ENCODE assay signal across 1 cellular context in the genomic region with DNA sequence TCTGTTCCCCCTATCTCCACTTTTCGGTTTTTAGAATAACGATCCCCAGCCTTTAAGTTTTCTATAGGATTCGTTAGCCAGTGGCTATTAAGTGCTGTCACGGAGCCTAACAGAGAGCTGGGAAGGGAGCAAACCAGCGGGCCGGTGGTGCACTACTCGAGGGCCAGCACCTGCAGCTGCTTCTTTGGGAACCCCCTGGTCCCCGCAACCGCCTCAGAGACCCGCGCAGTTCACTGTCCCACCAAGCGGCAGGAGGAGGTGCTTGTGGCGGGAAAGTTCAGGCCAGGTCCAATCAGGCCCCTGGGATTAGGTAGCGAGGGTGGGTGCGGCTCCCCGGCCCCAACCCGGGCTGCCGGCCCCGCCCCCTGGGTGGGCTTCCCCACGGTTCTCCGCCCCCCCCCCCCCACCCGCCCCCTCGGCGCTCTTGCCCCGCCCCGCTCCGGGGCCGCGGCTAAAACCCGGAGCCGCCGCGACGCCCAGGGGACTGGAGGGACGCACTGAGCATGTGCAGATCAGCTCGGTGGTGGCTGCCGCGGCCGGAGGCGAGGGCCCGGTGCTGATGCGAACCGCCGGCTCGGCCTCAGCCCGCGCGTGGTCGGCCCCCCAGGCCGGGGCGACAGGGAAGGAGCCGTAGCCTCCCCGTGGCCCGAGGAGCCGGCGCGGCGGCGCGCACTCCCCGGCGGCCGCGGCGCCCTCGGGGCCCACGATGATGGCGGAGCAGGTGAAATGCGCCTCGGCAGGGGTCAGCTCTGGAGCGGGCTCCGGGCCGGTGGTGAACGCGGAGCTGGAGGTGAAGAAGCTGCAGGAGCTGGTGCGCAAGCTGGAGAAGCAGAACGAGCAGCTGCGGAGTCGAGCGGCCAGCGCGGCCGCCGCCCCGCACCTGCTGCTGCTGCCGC.
TF ChIP-seq lines count a peak whose summit lies in the region.

A gene (plus strand): TSS at position 480 of the 896 bp plus-strand sequence. CDS start 227 bp downstream, at position 707.

TF ChIP-seq in HepG2, 621 proteins besides CTCF, POLR2A, EP300 and RAD21 (continued from another document and continues in another):
- no peak for TF ChIP-seq MIER3 (CRISPR knock-in tag; IDR thresholded peaks at IDR 0.05; ENCODE audit: borderline replicate concordance)
- TF ChIP-seq MEIS2 (CRISPR knock-in tag; IDR thresholded peaks at IDR 0.05) = no peak
- TF ChIP-seq ZNF350 (CRISPR knock-in tag; IDR thresholded peaks at IDR 0.05; ENCODE audit: borderline replicate concordance, low read depth) = no peak
- no peak for TF ChIP-seq KDM1A (CRISPR knock-in tag; IDR thresholded peaks at IDR 0.05)
- TF ChIP-seq RNF2 (conservative IDR thresholded peaks at IDR 0.05; ENCODE audit: low read depth) = peak; percentile 76
- TF ChIP-seq MAF1 (CRISPR knock-in tag; IDR thresholded peaks at IDR 0.05; ENCODE audit: borderline replicate concordance) = no peak
- no peak for TF ChIP-seq SKI (IDR thresholded peaks at IDR 0.05; ENCODE audit: partially characterized antibody)
- no peak for TF ChIP-seq SMAD1 (CRISPR knock-in tag; IDR thresholded peaks at IDR 0.05; ENCODE audit: borderline replicate concordance, low read depth)
- TF ChIP-seq MAFF (IDR thresholded peaks at IDR 0.05; ENCODE audit: low read depth, low read length) = no peak
- TF ChIP-seq, protein P1, sequence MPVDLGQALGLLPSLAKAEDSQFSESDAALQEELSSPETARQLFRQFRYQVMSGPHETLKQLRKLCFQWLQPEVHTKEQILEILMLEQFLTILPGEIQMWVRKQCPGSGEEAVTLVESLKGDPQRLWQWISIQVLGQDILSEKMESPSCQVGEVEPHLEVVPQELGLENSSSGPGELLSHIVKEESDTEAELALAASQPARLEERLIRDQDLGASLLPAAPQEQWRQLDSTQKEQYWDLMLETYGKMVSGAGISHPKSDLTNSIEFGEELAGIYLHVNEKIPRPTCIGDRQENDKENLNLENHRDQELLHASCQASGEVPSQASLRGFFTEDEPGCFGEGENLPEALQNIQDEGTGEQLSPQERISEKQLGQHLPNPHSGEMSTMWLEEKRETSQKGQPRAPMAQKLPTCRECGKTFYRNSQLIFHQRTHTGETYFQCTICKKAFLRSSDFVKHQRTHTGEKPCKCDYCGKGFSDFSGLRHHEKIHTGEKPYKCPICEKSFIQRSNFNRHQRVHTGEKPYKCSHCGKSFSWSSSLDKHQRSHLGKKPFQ (CRISPR knock-in tag; IDR thresholded peaks at IDR 0.05; ENCODE audit: insufficient replicate concordance) = no peak
- no peak for TF ChIP-seq JUND (CRISPR knock-in tag; IDR thresholded peaks at IDR 0.05)
- no peak for TF ChIP-seq ZNF841 (CRISPR knock-in tag; IDR thresholded peaks at IDR 0.05; ENCODE audit: borderline replicate concordance)
- TF ChIP-seq, protein P2, sequence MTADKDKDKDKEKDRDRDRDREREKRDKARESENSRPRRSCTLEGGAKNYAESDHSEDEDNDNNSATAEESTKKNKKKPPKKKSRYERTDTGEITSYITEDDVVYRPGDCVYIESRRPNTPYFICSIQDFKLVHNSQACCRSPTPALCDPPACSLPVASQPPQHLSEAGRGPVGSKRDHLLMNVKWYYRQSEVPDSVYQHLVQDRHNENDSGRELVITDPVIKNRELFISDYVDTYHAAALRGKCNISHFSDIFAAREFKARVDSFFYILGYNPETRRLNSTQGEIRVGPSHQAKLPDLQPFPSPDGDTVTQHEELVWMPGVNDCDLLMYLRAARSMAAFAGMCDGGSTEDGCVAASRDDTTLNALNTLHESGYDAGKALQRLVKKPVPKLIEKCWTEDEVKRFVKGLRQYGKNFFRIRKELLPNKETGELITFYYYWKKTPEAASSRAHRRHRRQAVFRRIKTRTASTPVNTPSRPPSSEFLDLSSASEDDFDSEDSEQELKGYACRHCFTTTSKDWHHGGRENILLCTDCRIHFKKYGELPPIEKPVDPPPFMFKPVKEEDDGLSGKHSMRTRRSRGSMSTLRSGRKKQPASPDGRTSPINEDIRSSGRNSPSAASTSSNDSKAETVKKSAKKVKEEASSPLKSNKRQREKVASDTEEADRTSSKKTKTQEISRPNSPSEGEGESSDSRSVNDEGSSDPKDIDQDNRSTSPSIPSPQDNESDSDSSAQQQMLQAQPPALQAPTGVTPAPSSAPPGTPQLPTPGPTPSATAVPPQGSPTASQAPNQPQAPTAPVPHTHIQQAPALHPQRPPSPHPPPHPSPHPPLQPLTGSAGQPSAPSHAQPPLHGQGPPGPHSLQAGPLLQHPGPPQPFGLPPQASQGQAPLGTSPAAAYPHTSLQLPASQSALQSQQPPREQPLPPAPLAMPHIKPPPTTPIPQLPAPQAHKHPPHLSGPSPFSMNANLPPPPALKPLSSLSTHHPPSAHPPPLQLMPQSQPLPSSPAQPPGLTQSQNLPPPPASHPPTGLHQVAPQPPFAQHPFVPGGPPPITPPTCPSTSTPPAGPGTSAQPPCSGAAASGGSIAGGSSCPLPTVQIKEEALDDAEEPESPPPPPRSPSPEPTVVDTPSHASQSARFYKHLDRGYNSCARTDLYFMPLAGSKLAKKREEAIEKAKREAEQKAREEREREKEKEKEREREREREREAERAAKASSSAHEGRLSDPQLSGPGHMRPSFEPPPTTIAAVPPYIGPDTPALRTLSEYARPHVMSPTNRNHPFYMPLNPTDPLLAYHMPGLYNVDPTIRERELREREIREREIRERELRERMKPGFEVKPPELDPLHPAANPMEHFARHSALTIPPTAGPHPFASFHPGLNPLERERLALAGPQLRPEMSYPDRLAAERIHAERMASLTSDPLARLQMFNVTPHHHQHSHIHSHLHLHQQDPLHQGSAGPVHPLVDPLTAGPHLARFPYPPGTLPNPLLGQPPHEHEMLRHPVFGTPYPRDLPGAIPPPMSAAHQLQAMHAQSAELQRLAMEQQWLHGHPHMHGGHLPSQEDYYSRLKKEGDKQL (CRISPR knock-in tag; IDR thresholded peaks at IDR 0.05; ENCODE audit: low read depth) = no peak
- no peak for TF ChIP-seq AKAP8 (CRISPR knock-in tag; IDR thresholded peaks at IDR 0.05)
- TF ChIP-seq NFYC (CRISPR knock-in tag; IDR thresholded peaks at IDR 0.05) = 0 out of 2 replicates have a peak, but pooled peaks have one; percentile 31
- TF ChIP-seq, protein P3, sequence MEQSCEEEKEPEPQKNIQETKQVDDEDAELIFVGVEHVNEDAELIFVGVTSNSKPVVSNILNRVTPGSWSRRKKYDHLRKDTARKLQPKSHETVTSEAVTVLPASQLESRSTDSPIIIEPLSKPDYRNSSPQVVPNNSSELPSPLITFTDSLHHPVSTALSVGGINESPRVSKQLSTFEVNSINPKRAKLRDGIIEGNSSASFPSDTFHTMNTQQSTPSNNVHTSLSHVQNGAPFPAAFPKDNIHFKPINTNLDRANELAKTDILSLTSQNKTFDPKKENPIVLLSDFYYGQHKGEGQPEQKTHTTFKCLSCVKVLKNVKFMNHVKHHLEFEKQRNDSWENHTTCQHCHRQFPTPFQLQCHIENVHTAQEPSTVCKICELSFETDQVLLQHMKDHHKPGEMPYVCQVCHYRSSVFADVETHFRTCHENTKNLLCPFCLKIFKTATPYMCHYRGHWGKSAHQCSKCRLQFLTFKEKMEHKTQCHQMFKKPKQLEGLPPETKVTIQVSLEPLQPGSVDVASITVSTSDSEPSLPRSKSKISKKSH (CRISPR knock-in tag; IDR thresholded peaks at IDR 0.05; ENCODE audit: borderline replicate concordance) = no peak
- 0 out of 2 replicates have a peak, but pooled peaks have one; percentile 60 for TF ChIP-seq ZNF782 (CRISPR knock-in tag; IDR thresholded peaks at IDR 0.05; ENCODE audit: borderline replicate concordance)
- TF ChIP-seq ZNF749 (CRISPR knock-in tag; IDR thresholded peaks at IDR 0.05; ENCODE audit: borderline replicate concordance) = no peak
- TF ChIP-seq DMAP1 (CRISPR knock-in tag; IDR thresholded peaks at IDR 0.05) = no peak
- TF ChIP-seq, protein P4, sequence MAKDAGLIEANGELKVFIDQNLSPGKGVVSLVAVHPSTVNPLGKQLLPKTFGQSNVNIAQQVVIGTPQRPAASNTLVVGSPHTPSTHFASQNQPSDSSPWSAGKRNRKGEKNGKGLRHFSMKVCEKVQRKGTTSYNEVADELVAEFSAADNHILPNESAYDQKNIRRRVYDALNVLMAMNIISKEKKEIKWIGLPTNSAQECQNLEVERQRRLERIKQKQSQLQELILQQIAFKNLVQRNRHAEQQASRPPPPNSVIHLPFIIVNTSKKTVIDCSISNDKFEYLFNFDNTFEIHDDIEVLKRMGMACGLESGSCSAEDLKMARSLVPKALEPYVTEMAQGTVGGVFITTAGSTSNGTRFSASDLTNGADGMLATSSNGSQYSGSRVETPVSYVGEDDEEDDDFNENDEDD (CRISPR knock-in tag; IDR thresholded peaks at IDR 0.05; ENCODE audit: borderline replicate concordance) = peak; percentile 19; the same call in 1 of the 2 replicates
- peak; percentile 63; the same call in 1 of the 2 replicates for TF ChIP-seq ZMYM4 (CRISPR knock-in tag; IDR thresholded peaks at IDR 0.05)
- no peak for TF ChIP-seq JUNB (CRISPR knock-in tag; IDR thresholded peaks at IDR 0.05; ENCODE audit: borderline replicate concordance)
- TF ChIP-seq, protein P5, sequence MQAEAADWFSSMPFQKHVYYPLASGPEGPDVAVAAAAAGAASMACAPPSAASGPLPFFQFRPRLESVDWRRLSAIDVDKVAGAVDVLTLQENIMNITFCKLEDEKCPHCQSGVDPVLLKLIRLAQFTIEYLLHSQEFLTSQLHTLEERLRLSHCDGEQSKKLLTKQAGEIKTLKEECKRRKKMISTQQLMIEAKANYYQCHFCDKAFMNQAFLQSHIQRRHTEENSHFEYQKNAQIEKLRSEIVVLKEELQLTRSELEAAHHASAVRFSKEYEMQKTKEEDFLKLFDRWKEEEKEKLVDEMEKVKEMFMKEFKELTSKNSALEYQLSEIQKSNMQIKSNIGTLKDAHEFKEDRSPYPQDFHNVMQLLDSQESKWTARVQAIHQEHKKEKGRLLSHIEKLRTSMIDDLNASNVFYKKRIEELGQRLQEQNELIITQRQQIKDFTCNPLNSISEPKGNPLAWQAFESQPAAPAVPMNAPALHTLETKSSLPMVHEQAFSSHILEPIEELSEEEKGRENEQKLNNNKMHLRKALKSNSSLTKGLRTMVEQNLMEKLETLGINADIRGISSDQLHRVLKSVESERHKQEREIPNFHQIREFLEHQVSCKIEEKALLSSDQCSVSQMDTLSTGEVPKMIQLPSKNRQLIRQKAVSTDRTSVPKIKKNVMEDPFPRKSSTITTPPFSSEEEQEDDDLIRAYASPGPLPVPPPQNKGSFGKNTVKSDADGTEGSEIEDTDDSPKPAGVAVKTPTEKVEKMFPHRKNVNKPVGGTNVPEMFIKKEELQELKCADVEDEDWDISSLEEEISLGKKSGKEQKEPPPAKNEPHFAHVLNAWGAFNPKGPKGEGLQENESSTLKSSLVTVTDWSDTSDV (CRISPR knock-in tag; IDR thresholded peaks at IDR 0.05) = no peak
- no peak for TF ChIP-seq ZFP36 (IDR thresholded peaks at IDR 0.05; ENCODE audit: borderline replicate concordance, low read depth, low read length, partially characterized antibody)
- no peak for TF ChIP-seq TCF7L2 (IDR thresholded peaks at IDR 0.05; ENCODE audit: low read depth, low read length)
- no peak for TF ChIP-seq IKZF1 (IDR thresholded peaks at IDR 0.05)
- TF ChIP-seq SRF (IDR thresholded peaks at IDR 0.05; ENCODE audit: low read depth, low read length) = no peak
- no peak for TF ChIP-seq ZNF562 (CRISPR knock-in tag; IDR thresholded peaks at IDR 0.05; ENCODE audit: borderline replicate concordance)
- no peak for TF ChIP-seq JDP2 (CRISPR knock-in tag; IDR thresholded peaks at IDR 0.05; ENCODE audit: borderline replicate concordance)
- no peak for TF ChIP-seq FOXC1 (CRISPR knock-in tag; IDR thresholded peaks at IDR 0.05; ENCODE audit: borderline replicate concordance)
- no peak for TF ChIP-seq ZNF552 (CRISPR knock-in tag; IDR thresholded peaks at IDR 0.05; ENCODE audit: borderline replicate concordance)
- TF ChIP-seq NBN (conservative IDR thresholded peaks at IDR 0.05) = no peak
- no peak for TF ChIP-seq SCMH1 (CRISPR knock-in tag; IDR thresholded peaks at IDR 0.05; ENCODE audit: borderline replicate concordance)
- no peak for TF ChIP-seq RBFOX2 (IDR thresholded peaks at IDR 0.05; ENCODE audit: low read depth, low read length)
- TF ChIP-seq, protein P6, sequence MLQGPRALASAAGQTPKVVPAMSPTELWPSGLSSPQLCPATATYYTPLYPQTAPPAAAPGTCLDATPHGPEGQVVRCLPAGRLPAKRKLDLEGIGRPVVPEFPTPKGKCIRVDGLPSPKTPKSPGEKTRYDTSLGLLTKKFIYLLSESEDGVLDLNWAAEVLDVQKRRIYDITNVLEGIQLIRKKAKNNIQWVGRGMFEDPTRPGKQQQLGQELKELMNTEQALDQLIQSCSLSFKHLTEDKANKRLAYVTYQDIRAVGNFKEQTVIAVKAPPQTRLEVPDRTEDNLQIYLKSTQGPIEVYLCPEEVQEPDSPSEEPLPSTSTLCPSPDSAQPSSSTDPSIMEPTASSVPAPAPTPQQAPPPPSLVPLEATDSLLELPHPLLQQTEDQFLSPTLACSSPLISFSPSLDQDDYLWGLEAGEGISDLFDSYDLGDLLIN (CRISPR knock-in tag; IDR thresholded peaks at IDR 0.05; ENCODE audit: borderline replicate concordance) = no peak
- no peak for TF ChIP-seq AHR (CRISPR knock-in tag; IDR thresholded peaks at IDR 0.05)
- 0 out of 2 replicates have a peak, but pooled peaks have one; percentile 33 for TF ChIP-seq NR2C2 (CRISPR knock-in tag; IDR thresholded peaks at IDR 0.05; ENCODE audit: borderline replicate concordance)
- no peak for TF ChIP-seq EHMT2 (IDR thresholded peaks at IDR 0.05; ENCODE audit: borderline replicate concordance, low read depth, low read length)
- TF ChIP-seq, protein P7, sequence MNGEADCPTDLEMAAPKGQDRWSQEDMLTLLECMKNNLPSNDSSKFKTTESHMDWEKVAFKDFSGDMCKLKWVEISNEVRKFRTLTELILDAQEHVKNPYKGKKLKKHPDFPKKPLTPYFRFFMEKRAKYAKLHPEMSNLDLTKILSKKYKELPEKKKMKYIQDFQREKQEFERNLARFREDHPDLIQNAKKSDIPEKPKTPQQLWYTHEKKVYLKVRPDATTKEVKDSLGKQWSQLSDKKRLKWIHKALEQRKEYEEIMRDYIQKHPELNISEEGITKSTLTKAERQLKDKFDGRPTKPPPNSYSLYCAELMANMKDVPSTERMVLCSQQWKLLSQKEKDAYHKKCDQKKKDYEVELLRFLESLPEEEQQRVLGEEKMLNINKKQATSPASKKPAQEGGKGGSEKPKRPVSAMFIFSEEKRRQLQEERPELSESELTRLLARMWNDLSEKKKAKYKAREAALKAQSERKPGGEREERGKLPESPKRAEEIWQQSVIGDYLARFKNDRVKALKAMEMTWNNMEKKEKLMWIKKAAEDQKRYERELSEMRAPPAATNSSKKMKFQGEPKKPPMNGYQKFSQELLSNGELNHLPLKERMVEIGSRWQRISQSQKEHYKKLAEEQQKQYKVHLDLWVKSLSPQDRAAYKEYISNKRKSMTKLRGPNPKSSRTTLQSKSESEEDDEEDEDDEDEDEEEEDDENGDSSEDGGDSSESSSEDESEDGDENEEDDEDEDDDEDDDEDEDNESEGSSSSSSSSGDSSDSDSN (CRISPR knock-in tag; IDR thresholded peaks at IDR 0.05) = no peak
- no peak for TF ChIP-seq MAZ (IDR thresholded peaks at IDR 0.05; ENCODE audit: borderline replicate concordance, low read depth, low read length)
- no peak for TF ChIP-seq MAZ (CRISPR knock-in tag; IDR thresholded peaks at IDR 0.05; ENCODE audit: low read depth)
- TF ChIP-seq RBM39 (IDR thresholded peaks at IDR 0.05; ENCODE audit: low read depth, low read length, poor library complexity, severe bottlenecking) = no peak
- no peak for TF ChIP-seq SYNCRIP (IDR thresholded peaks at IDR 0.05; ENCODE audit: insufficient read depth, low read depth, low read length)
- TF ChIP-seq SIX1 (CRISPR knock-in tag; IDR thresholded peaks at IDR 0.05; ENCODE audit: borderline replicate concordance) = no peak
- no peak for TF ChIP-seq PAX8 (CRISPR knock-in tag; IDR thresholded peaks at IDR 0.05; ENCODE audit: borderline replicate concordance)
